In genomic region chr2:232777278-232777677, GRCh38 we compare ENCODE assay signal across 20 cellular contexts. TPM values are rescaled to one million over a fixed set of nuclear protein-coding genes. Genes with fewer than 3 reads are reported as not detected.
A peak's percentile ranks its signal among the peaks of the same experiment; 100 is the strongest.
DNase-seq lines count a peak whose midpoint lies in the region; ATAC-seq and TF ChIP-seq lines count a peak whose summit lies in the region.
"Had no signal": no experiment of that assay in that cellular context is flagged by ENCODE, and none has a peak within 500 bp of the region (broad histone marks: within the 10 kb centered on the region; RNA-seq: fewer than 3 reads in every experiment).

No MANE protein-coding gene starts in this region.

- DNase-seq in COLO829 (ENCODE audit: low spot score) = peak; percentile 66
- DNase-seq in foreskin melanocyte = peak; percentile 84
- no peak for DNase-seq in neural progenitor cell (ENCODE audit: low spot score)
- DNase-seq in sciatic nerve (ENCODE audit: low spot score) = no peak
- DNase-seq in WTC11 (ENCODE audit: low spot score) = no peak
- DNase-seq in upper lobe of right lung = no peak
- DNase-seq: AML-193; CD4-positive, alpha-beta T cell; DMS153; DMS79; GDM1; GM23248; HCEC 1CT had no signal

- H3F3A ChIP-seq in neural progenitor cell (ENCODE audit: low read depth) = peaks cover 24% of the 10 kb centered on the region

- H3K4me3 Mint-ChIP-seq in neural progenitor cell (no peak overlapping the region), WTC11 (no peak overlapping the region)
- H3K4me3 Mint-ChIP-seq: CD4-positive, alpha-beta T cell had no signal

- H3K27me3 ChIP-seq in neural progenitor cell (no peaks in the 10 kb centered on the region), upper lobe of right lung (no peaks in the 10 kb centered on the region)

- intact Hi-C loops in sciatic nerve (cut with DNase I) = no loop called here
- intact Hi-C loops in upper lobe of right lung (cut with DNase I) = no loop called here

- no peak overlapping the region for H3K9ac ChIP-seq in neural progenitor cell
- H3K9ac ChIP-seq: GM23248 had no signal

- H3K36me3 ChIP-seq in neural progenitor cell = no peaks in the 10 kb centered on the region
- H3K36me3 ChIP-seq in upper lobe of right lung = no peaks in the 10 kb centered on the region

- H3K27ac Mint-ChIP-seq in neural progenitor cell = no peak overlapping the region
- no peak overlapping the region for H3K27ac Mint-ChIP-seq in WTC11
- H3K27ac Mint-ChIP-seq: CD4-positive, alpha-beta T cell had no signal

- peak overlapping the region; percentile 66 for H3K4me3 ChIP-seq in neural progenitor cell
- H3K4me3 ChIP-seq in upper lobe of right lung = no peak overlapping the region
- H3K4me3 ChIP-seq: A549, GM23248 had no signal

- TF ChIP-seq CTCF in neural progenitor cell (IDR thresholded peaks at IDR 0.05) (no peak), WTC11 (IDR thresholded peaks at IDR 0.05) (no peak), upper lobe of right lung (IDR thresholded peaks at IDR 0.05) (no peak)

- H2AFZ ChIP-seq in neural progenitor cell (replicated peaks) = no peak overlapping the region
- H2AFZ ChIP-seq: GM23248 had no signal

- peaks cover 17% of the 10 kb centered on the region for H3K4me1 Mint-ChIP-seq in neural progenitor cell
- H3K4me1 Mint-ChIP-seq in WTC11 = peaks cover 6% of the 10 kb centered on the region

- H3K9me3 Mint-ChIP-seq in neural progenitor cell (no peaks in the 10 kb centered on the region), WTC11 (no peaks in the 10 kb centered on the region)
- H3K9me3 Mint-ChIP-seq: CD4-positive, alpha-beta T cell had no signal

- ATAC-seq in sciatic nerve (peak; percentile 61), GM21786 (IDR thresholded peaks at IDR 0.05; ENCODE audit: unreplicated experiment) (no peak), WTC11 (no peak), upper lobe of right lung (no peak)
- ATAC-seq: A549 had no signal

- H4K20me1 ChIP-seq in neural progenitor cell (ENCODE audit: low read depth) = no peaks in the 10 kb centered on the region

- H3K4me2 ChIP-seq in neural progenitor cell = peak overlapping the region; percentile 96
- H3K4me2 ChIP-seq: A549 had no signal

- POLR2A ChIA-PET in WTC11 (lab: Charles Lee) = no interaction called here

- H3K36me3 Mint-ChIP-seq in neural progenitor cell = peaks cover 5% of the 10 kb centered on the region
- H3K36me3 Mint-ChIP-seq in WTC11 = no peaks in the 10 kb centered on the region

- H3K9me3 ChIP-seq in neural progenitor cell (ENCODE audit: low read depth) = no peaks in the 10 kb centered on the region
- H3K9me3 ChIP-seq in upper lobe of right lung = no peaks in the 10 kb centered on the region
- H3K9me3 ChIP-seq: A549 had no signal

- CTCF ChIA-PET in WTC11 (lab: Charles Lee) = no interaction called here

- peaks cover 44% of the 10 kb centered on the region for H3K79me2 ChIP-seq in neural progenitor cell (ENCODE audit: low read depth)

- H3K27me3 Mint-ChIP-seq in neural progenitor cell (ENCODE audit: insufficient read depth, low read depth) (no peaks in the 10 kb centered on the region), WTC11 (ENCODE audit: low read depth) (no peaks in the 10 kb centered on the region)
- H3K27me3 Mint-ChIP-seq: CD4-positive, alpha-beta T cell had no signal

- H3K27ac ChIP-seq in neural progenitor cell = peak overlapping the region; percentile 81
- H3K27ac ChIP-seq in upper lobe of right lung = no peak overlapping the region
- H3K27ac ChIP-seq: 22Rv1, A549, C4-2B, GM23248, HL-60 had no signal

- H3K4me1 ChIP-seq in neural progenitor cell (peaks cover 41% of the 10 kb centered on the region), upper lobe of right lung (no peaks in the 10 kb centered on the region)

TF ChIP-seq in WTC11, 78 proteins besides CTCF, POLR2A, EP300 and RAD21:
- TF ChIP-seq SMAD3 (CRISPR knock-in tag; IDR thresholded peaks at IDR 0.05; ENCODE audit: borderline replicate concordance) (no peak), ZNF425 (CRISPR knock-in tag; conservative IDR thresholded peaks at IDR 0.05) (no peak)
TF ChIP-seq in WTC11: peak in this region for 0.

RNA-seq across cellular contexts. Expression of gene KCNJ13, which starts 0.9 kb away (rescaled TPM):
- total RNA-seq in neural progenitor cell (ENCODE audit: low replicate concordance) = 19.6 and 21.9 TPM in 2 replicates
- not detected for total RNA-seq in sciatic nerve
- total RNA-seq in WTC11 (2021) = not detected in 3 replicates
- not detected for total RNA-seq in upper lobe of right lung
- total RNA-seq: CD4-positive, alpha-beta T cell; Daoy; GM23248; HT1080 had no signal

Comparison
In these comparisons a context has a peak if more than half of its experiments do, and no peak if none do; other contexts are left out.
1. DNase-seq: peak in COLO829 (single experiment) and foreskin melanocyte (single experiment); none in neural progenitor cell (single experiment), sciatic nerve (single experiment), WTC11 (single experiment) and upper lobe of right lung (single experiment).
2. RNA of gene KCNJ13, which starts 0.9 kb away (total RNA-seq): 19.6 to 21.9 TPM in neural progenitor cell; not detected in sciatic nerve (single experiment), not detected in WTC11 and not detected in upper lobe of right lung (single experiment); every median in the first group is over 10 times any median in the second.